Comparison of ENCODE assay signal across 1 cellular context in the genomic region with DNA sequence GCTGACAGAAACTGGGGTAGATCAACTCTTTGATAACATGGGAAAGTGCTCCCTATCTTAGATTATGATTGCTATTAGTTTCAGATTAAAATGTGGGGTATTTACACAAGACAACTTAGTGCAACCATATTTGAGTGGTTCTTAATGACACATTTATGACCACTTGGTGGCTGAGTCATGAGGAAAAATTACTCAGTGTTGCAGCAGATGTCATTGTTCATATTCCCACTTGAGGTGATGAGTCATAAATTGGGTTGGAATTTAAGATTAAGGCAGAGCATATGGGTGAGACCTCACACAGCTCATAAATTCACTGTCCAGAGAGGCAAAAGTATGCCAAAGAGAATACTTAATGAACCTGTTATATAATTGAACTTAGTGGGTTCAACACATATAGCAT.
A peak's percentile ranks its signal among the peaks of the same experiment; 100 is the strongest.
TF ChIP-seq lines count a peak whose summit lies in the region.

No MANE protein-coding gene starts in this region.

TF ChIP-seq in HEK293, 187 proteins besides CTCF, POLR2A, EP300 and RAD21 (continued from another document and continues in another):
- TF ChIP-seq REST (tag by site-specific recombination; IDR thresholded peaks at IDR 0.05) (no peak; the same call in 1 of the 2 replicates), ZNF324 (tag by site-specific recombination; IDR thresholded peaks at IDR 0.05) (peak; percentile 98), ZFP37 (tag by site-specific recombination; IDR thresholded peaks at IDR 0.05) (peak; percentile 47; the same call in 1 of the 2 replicates), ZNF391 (tag by site-specific recombination; IDR thresholded peaks at IDR 0.05; ENCODE audit: borderline replicate concordance, low read depth) (peak; percentile 98), SALL2 (tag by site-specific recombination; IDR thresholded peaks at IDR 0.05; ENCODE audit: borderline replicate concordance) (no peak), ZNF341 (tag by site-specific recombination; IDR thresholded peaks at IDR 0.05; ENCODE audit: low read depth) (no peak), ZNF658 (tag by site-specific recombination; IDR thresholded peaks at IDR 0.05) (no peak), ZBTB10 (tag by site-specific recombination; IDR thresholded peaks at IDR 0.05) (peak; percentile 29; the same call in 1 of the 2 replicates), ZNF707 (tag by site-specific recombination; IDR thresholded peaks at IDR 0.05) (no peak), ZFP69B (tag by site-specific recombination; IDR thresholded peaks at IDR 0.05) (peak; percentile 84), GLI4 (tag by site-specific recombination; IDR thresholded peaks at IDR 0.05) (no peak), GFI1B (tag by site-specific recombination; IDR thresholded peaks at IDR 0.05) (peak; percentile 24; the same call in 1 of the 2 replicates), ZNF558 (tag by site-specific recombination; IDR thresholded peaks at IDR 0.05) (peak; percentile 92), ZNF394 (tag by site-specific recombination; IDR thresholded peaks at IDR 0.05; ENCODE audit: borderline replicate concordance) (peak; percentile 86), KLF7 (tag by site-specific recombination; IDR thresholded peaks at IDR 0.05; ENCODE audit: borderline replicate concordance) (no peak), ZNF146 (tag by site-specific recombination; IDR thresholded peaks at IDR 0.05) (peak; percentile 60; the same call in 1 of the 2 replicates), ZNF544 (tag by site-specific recombination; IDR thresholded peaks at IDR 0.05) (no peak), ZSCAN30 (tag by site-specific recombination; IDR thresholded peaks at IDR 0.05) (peak; percentile 57; the same call in 1 of the 2 replicates), ZNF24 (tag by site-specific recombination; IDR thresholded peaks at IDR 0.05) (peak; percentile 98), ZNF843 (tag by site-specific recombination; IDR thresholded peaks at IDR 0.05) (peak; percentile 97), ZNF785 (tag by site-specific recombination; IDR thresholded peaks at IDR 0.05) (no peak), ZNF404 (tag by site-specific recombination; IDR thresholded peaks at IDR 0.05) (no peak), ZNF600 (tag by site-specific recombination; IDR thresholded peaks at IDR 0.05) (peak; percentile 84), ZNF138 (tag by site-specific recombination; IDR thresholded peaks at IDR 0.05; ENCODE audit: borderline replicate concordance) (no peak), ATF2 (tag by site-specific recombination; IDR thresholded peaks at IDR 0.05; ENCODE audit: low read depth) (peak; percentile 93), ZNF624 (tag by site-specific recombination; IDR thresholded peaks at IDR 0.05) (no peak), ZNF747 (tag by site-specific recombination; IDR thresholded peaks at IDR 0.05) (no peak), SCRT2 (tag by site-specific recombination; IDR thresholded peaks at IDR 0.05) (peak; percentile 76), ZNF223 (tag by site-specific recombination; IDR thresholded peaks at IDR 0.05) (no peak), HOXA7 (CRISPR knock-in tag; IDR thresholded peaks at IDR 0.05; ENCODE audit: borderline replicate concordance) (no peak), ZNF354C (tag by site-specific recombination; IDR thresholded peaks at IDR 0.05; ENCODE audit: borderline replicate concordance, low read depth) (no peak), ZNF416 (tag by site-specific recombination; IDR thresholded peaks at IDR 0.05) (no peak), IKZF3 (tag by site-specific recombination; IDR thresholded peaks at IDR 0.05) (peak; percentile 94), ZNF768 (tag by site-specific recombination; IDR thresholded peaks at IDR 0.05) (no peak), ZNF777 (tag by site-specific recombination; IDR thresholded peaks at IDR 0.05; ENCODE audit: borderline replicate concordance) (no peak), ZNF362 (tag by site-specific recombination; IDR thresholded peaks at IDR 0.05) (peak; percentile 75), YY2 (tag by site-specific recombination; IDR thresholded peaks at IDR 0.05) (peak; percentile 79), ZNF214 (tag by site-specific recombination; IDR thresholded peaks at IDR 0.05; ENCODE audit: borderline replicate concordance) (no peak), KLF1 (tag by site-specific recombination; IDR thresholded peaks at IDR 0.05) (peak; percentile 47; the same call in 1 of the 2 replicates), ZNF148 (tag by site-specific recombination; IDR thresholded peaks at IDR 0.05; ENCODE audit: borderline replicate concordance) (peak; percentile 82; the same call in 1 of the 2 replicates), ZNF639 (tag by site-specific recombination; IDR thresholded peaks at IDR 0.05) (peak; percentile 99)
- TF ChIP-seq, protein P1, sequence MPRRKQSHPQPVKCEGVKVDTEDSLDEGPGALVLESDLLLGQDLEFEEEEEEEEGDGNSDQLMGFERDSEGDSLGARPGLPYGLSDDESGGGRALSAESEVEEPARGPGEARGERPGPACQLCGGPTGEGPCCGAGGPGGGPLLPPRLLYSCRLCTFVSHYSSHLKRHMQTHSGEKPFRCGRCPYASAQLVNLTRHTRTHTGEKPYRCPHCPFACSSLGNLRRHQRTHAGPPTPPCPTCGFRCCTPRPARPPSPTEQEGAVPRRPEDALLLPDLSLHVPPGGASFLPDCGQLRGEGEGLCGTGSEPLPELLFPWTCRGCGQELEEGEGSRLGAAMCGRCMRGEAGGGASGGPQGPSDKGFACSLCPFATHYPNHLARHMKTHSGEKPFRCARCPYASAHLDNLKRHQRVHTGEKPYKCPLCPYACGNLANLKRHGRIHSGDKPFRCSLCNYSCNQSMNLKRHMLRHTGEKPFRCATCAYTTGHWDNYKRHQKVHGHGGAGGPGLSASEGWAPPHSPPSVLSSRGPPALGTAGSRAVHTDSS (tag by site-specific recombination; IDR thresholded peaks at IDR 0.05) = peak; percentile 63; the same call in 1 of the 2 replicates
- TF ChIP-seq, protein P2, sequence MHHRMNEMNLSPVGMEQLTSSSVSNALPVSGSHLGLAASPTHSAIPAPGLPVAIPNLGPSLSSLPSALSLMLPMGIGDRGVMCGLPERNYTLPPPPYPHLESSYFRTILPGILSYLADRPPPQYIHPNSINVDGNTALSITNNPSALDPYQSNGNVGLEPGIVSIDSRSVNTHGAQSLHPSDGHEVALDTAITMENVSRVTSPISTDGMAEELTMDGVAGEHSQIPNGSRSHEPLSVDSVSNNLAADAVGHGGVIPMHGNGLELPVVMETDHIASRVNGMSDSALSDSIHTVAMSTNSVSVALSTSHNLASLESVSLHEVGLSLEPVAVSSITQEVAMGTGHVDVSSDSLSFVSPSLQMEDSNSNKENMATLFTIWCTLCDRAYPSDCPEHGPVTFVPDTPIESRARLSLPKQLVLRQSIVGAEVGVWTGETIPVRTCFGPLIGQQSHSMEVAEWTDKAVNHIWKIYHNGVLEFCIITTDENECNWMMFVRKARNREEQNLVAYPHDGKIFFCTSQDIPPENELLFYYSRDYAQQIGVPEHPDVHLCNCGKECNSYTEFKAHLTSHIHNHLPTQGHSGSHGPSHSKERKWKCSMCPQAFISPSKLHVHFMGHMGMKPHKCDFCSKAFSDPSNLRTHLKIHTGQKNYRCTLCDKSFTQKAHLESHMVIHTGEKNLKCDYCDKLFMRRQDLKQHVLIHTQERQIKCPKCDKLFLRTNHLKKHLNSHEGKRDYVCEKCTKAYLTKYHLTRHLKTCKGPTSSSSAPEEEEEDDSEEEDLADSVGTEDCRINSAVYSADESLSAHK (tag by site-specific recombination; IDR thresholded peaks at IDR 0.05) = peak; percentile 89
